18 cellular contexts compared by ENCODE assay signal in genomic region chr9:129206401-129206800, GRCh38. TPM values are rescaled to one million over a fixed set of nuclear protein-coding genes. Genes with fewer than 3 reads are reported as not detected.
DNase-seq lines count a peak whose midpoint lies in the region; ATAC-seq and TF ChIP-seq lines count a peak whose summit lies in the region.
"Had no signal": no experiment of that assay in that cellular context is flagged by ENCODE, and none has a peak within 500 bp of the region (broad histone marks: within the 10 kb centered on the region; RNA-seq: fewer than 3 reads in every experiment).

No MANE protein-coding gene starts in this region.

- H3K27ac ChIP-seq in IMR-90 (ENCODE audit: insufficient read depth, low read length) = no peak overlapping the region
- no peak overlapping the region for H3K27ac ChIP-seq in osteoblast (ENCODE audit: low read depth, low read length)
- no peak overlapping the region for H3K27ac ChIP-seq in sigmoid colon
- H3K27ac ChIP-seq in left lung = no peak overlapping the region

- no peak for TF ChIP-seq EP300 in sigmoid colon (IDR thresholded peaks at IDR 0.05)

- peaks cover 3% of the 10 kb centered on the region for H3K36me3 Mint-ChIP-seq in activated CD8-positive, alpha-beta T cell treated with anti-CD3 and anti-CD28 coated beads for 36 hours (ENCODE audit: low read depth)
- no peaks in the 10 kb centered on the region for H3K36me3 Mint-ChIP-seq in activated CD8-positive, alpha-beta T cell treated with anti-CD3 and anti-CD28 coated beads, Interleukin-2, amount 10 ng/mL, durations not matched to agents 7 days and 5 days (ENCODE audit: low read depth)
- peaks cover 2% of the 10 kb centered on the region for H3K36me3 Mint-ChIP-seq in activated naive CD8-positive, alpha-beta T cell treated with anti-CD3 and anti-CD28 coated beads for 36 hours
- H3K36me3 Mint-ChIP-seq: CD4-positive, alpha-beta memory T cell had no signal

- H3K9me3 ChIP-seq in IMR-90 (ENCODE audit: control insufficient read depth, insufficient read depth, low read length) (no peaks in the 10 kb centered on the region), osteoblast (ENCODE audit: low read depth, low read length) (no peaks in the 10 kb centered on the region), sigmoid colon (no peaks in the 10 kb centered on the region), left lung (no peaks in the 10 kb centered on the region)

- H3K4me1 Mint-ChIP-seq in activated CD8-positive, alpha-beta T cell treated with anti-CD3 and anti-CD28 coated beads for 36 hours (ENCODE audit: low read depth) = peaks cover 40% of the 10 kb centered on the region
- peaks cover 41% of the 10 kb centered on the region for H3K4me1 Mint-ChIP-seq in activated CD8-positive, alpha-beta T cell treated with anti-CD3 and anti-CD28 coated beads, Interleukin-2, amount 10 ng/mL, durations not matched to agents 7 days and 5 days (ENCODE audit: low read depth)
- peaks cover 30% of the 10 kb centered on the region for H3K4me1 Mint-ChIP-seq in activated naive CD8-positive, alpha-beta T cell treated with anti-CD3 and anti-CD28 coated beads for 36 hours

- H3K4ac ChIP-seq in IMR-90 (ENCODE audit: low read depth, low read length) = no peak overlapping the region

- no peak overlapping the region for H3K4me3 Mint-ChIP-seq in activated CD8-positive, alpha-beta T cell treated with anti-CD3 and anti-CD28 coated beads for 36 hours
- H3K4me3 Mint-ChIP-seq in activated CD8-positive, alpha-beta T cell treated with anti-CD3 and anti-CD28 coated beads, Interleukin-2, amount 10 ng/mL, durations not matched to agents 7 days and 5 days = no peak overlapping the region
- peak overlapping the region; percentile 22 for H3K4me3 Mint-ChIP-seq in activated naive CD8-positive, alpha-beta T cell treated with anti-CD3 and anti-CD28 coated beads for 36 hours
- H3K4me3 Mint-ChIP-seq: B cell had no signal

- peak overlapping the region; percentile 39 for H2AK9ac ChIP-seq in IMR-90 (replicated peaks; ENCODE audit: low read depth, low read length, poor library complexity)

- H3K9ac ChIP-seq in IMR-90 (ENCODE audit: low read depth, low read length) = no peak overlapping the region

- CTCF ChIA-PET in activated CD8-positive, alpha-beta T cell treated with anti-CD3 and anti-CD28 coated beads for 36 hours (lab: Charles Lee) = interaction anchor here (1.6 kb wide), 1 partner anchor 404 kb away, joined by 3 read pairs; no protein-coding TSS in a partner anchor
- CTCF ChIA-PET in activated CD8-positive, alpha-beta T cell treated with anti-CD3 and anti-CD28 coated beads, Interleukin-2, amount 10 ng/mL, durations not matched to agents 7 days and 5 days (lab: Charles Lee) = interaction anchor here (1.4 kb wide), 1 partner anchor 19 kb away, joined by 3 read pairs; no protein-coding TSS in a partner anchor
- CTCF ChIA-PET in IMR-90 (lab: Yijun Ruan, JAX) = no interaction called here

- H2BK15ac ChIP-seq in IMR-90 (ENCODE audit: low read depth, low read length) = no peak overlapping the region

- H4K20me1 ChIP-seq in IMR-90 (ENCODE audit: insufficient read depth, low read length) (no peaks in the 10 kb centered on the region), osteoblast (ENCODE audit: insufficient read depth, low read length) (no peaks in the 10 kb centered on the region)

- H2BK20ac ChIP-seq in IMR-90 (ENCODE audit: low read depth, low read length) = no peak overlapping the region

- no peaks in the 10 kb centered on the region for H3K27me3 ChIP-seq in IMR-90 (ENCODE audit: control insufficient read depth, insufficient read depth, low read length)
- H3K27me3 ChIP-seq in osteoblast (ENCODE audit: insufficient read depth, low read length) = no peaks in the 10 kb centered on the region
- H3K27me3 ChIP-seq in sigmoid colon = no peaks in the 10 kb centered on the region
- H3K27me3 ChIP-seq in left lung = no peaks in the 10 kb centered on the region

- H4K8ac ChIP-seq in IMR-90 (ENCODE audit: low read depth in 2 of 2, low read length in 2 of 2) = no peak overlapping the region

- no peaks in the 10 kb centered on the region for H3K36me3 ChIP-seq in IMR-90 (ENCODE audit: control insufficient read depth, insufficient read depth, low read length)
- no peaks in the 10 kb centered on the region for H3K36me3 ChIP-seq in osteoblast (ENCODE audit: insufficient read depth, low read length)
- H3K36me3 ChIP-seq in sigmoid colon = no peaks in the 10 kb centered on the region
- H3K36me3 ChIP-seq in left lung = no peaks in the 10 kb centered on the region

- H3K23ac ChIP-seq in IMR-90 (ENCODE audit: low read depth, low read length) = no peak overlapping the region

- no peaks in the 10 kb centered on the region for H3K79me2 ChIP-seq in osteoblast (ENCODE audit: insufficient read depth, low read length)

- no peak overlapping the region for H2AFZ ChIP-seq in IMR-90 (replicated peaks; ENCODE audit: low read length, poor library complexity)
- no peak overlapping the region for H2AFZ ChIP-seq in osteoblast (ENCODE audit: low read length)

- no peaks in the 10 kb centered on the region for H3K9me3 Mint-ChIP-seq in activated CD8-positive, alpha-beta T cell treated with anti-CD3 and anti-CD28 coated beads for 36 hours
- H3K9me3 Mint-ChIP-seq in activated CD8-positive, alpha-beta T cell treated with anti-CD3 and anti-CD28 coated beads, Interleukin-2, amount 10 ng/mL, durations not matched to agents 7 days and 5 days (ENCODE audit: insufficient read depth) = no peaks in the 10 kb centered on the region
- no peaks in the 10 kb centered on the region for H3K9me3 Mint-ChIP-seq in activated naive CD8-positive, alpha-beta T cell treated with anti-CD3 and anti-CD28 coated beads for 36 hours

- dilution Hi-C loops in IMR-90 (cut with HindIII; ENCODE audit: low sequenced_read_pairs, unreplicated experiment) = no loop called here

- 100% methylated on average over 1 of the region's 2 CpGs; no CpG with 5 or more reads in 1 of the 2 experiments for WGBS in IMR-90 (ENCODE audit: extremely low coverage in 2 of 2, insufficient read length in 1 of 2), 2 experiments
- 50 to 91% methylated on average over 2 of the region's 2 CpGs for WGBS in sigmoid colon, 2 donors

- H3K4me3 ChIP-seq in IMR-90 (ENCODE audit: insufficient read depth, low read depth, low read length) = no peak overlapping the region
- no peak overlapping the region for H3K4me3 ChIP-seq in osteoblast (ENCODE audit: insufficient read depth, low read length)
- no peak overlapping the region for H3K4me3 ChIP-seq in sigmoid colon
- no peak overlapping the region for H3K4me3 ChIP-seq in left lung

- peaks cover 0 to 3% of the 10 kb centered on the region in 2 experiments; a peak in 1 of 4 replicates for H3K79me1 ChIP-seq in IMR-90 (ENCODE audit: low read depth in 1 of 2, low read length in 2 of 2)

- no peak overlapping the region for H4K5ac ChIP-seq in IMR-90 (ENCODE audit: low read depth, low read length)

- intact Hi-C loops in activated CD8-positive, alpha-beta T cell treated with anti-CD3 and anti-CD28 coated beads for 36 hours (cut with micrococcal nuclease) = no loop called here
- intact Hi-C loops in IMR-90 (cut with micrococcal nuclease) = no loop called here
- intact Hi-C loops in sigmoid colon (cut with DNase I) = loop anchor here (10.0 kb wide), 1 partner anchor 48 kb away; no protein-coding TSS in a partner anchor
- intact Hi-C loops in left lung (cut with DNase I) = no loop called here

- H2AK5ac ChIP-seq in IMR-90 (ENCODE audit: low read depth, low read length) = no peak overlapping the region

- H3K18ac ChIP-seq in IMR-90 (ENCODE audit: low read depth, low read length) = no peak overlapping the region

- no peak for ATAC-seq in activated CD8-positive, alpha-beta T cell treated with anti-CD3 and anti-CD28 coated beads for 36 hours
- ATAC-seq in activated CD8-positive, alpha-beta T cell treated with anti-CD3 and anti-CD28 coated beads, Interleukin-2, amount 10 ng/mL, durations not matched to agents 7 days and 5 days = no peak
- ATAC-seq in IMR-90 (ENCODE audit: low read depth) = no peak
- ATAC-seq in left lung = no peak
- ATAC-seq in HG02981 (IDR thresholded peaks at IDR 0.05; ENCODE audit: unreplicated experiment) = no peak

- TF ChIP-seq POLR2A in IMR-90 (IDR thresholded peaks at IDR 0.05; ENCODE audit: low read depth, low read length) (no peak), sigmoid colon (IDR thresholded peaks at IDR 0.05) (no peak)

- no peak overlapping the region for H3K14ac ChIP-seq in IMR-90 (replicated peaks; ENCODE audit: low read depth, low read length)

- H3K56ac ChIP-seq in IMR-90 (ENCODE audit: extremely low read depth, insufficient read depth, low read length) = no peak overlapping the region

- peak overlapping the region; percentile 75 for H3K27ac Mint-ChIP-seq in activated CD8-positive, alpha-beta T cell treated with anti-CD3 and anti-CD28 coated beads for 36 hours
- no peak overlapping the region for H3K27ac Mint-ChIP-seq in activated CD8-positive, alpha-beta T cell treated with anti-CD3 and anti-CD28 coated beads, Interleukin-2, amount 10 ng/mL, durations not matched to agents 7 days and 5 days
- H3K27ac Mint-ChIP-seq in activated naive CD8-positive, alpha-beta T cell treated with anti-CD3 and anti-CD28 coated beads for 36 hours = peak overlapping the region; percentile 61
- H3K27ac Mint-ChIP-seq: B cell had no signal

- no TSS peak for BruUV-seq in IMR-90 (replicated peaks; lab: Mats Ljungman, UMichigan)

- TF ChIP-seq RAD21 in IMR-90 (IDR thresholded peaks at IDR 0.05; ENCODE audit: low read length) = no peak

- H3K4me1 ChIP-seq in IMR-90 (ENCODE audit: control insufficient read depth, insufficient read depth, low read length) = no peaks in the 10 kb centered on the region; the same call in 1 of the 2 replicates
- peaks cover 3% of the 10 kb centered on the region for H3K4me1 ChIP-seq in osteoblast (ENCODE audit: insufficient read depth, low read length)
- peaks cover 0 to 7% (median 3%) of the 10 kb centered on the region in 4 donors for H3K4me1 ChIP-seq in sigmoid colon
- H3K4me1 ChIP-seq in left lung = peaks cover 0 to 15% of the 10 kb centered on the region in 2 donors

- no peaks in the 10 kb centered on the region for H3K9me1 ChIP-seq in IMR-90 (ENCODE audit: insufficient read depth, low read length)

- in situ Hi-C loops in IMR-90 (cut with MboI; ENCODE audit: low sequenced_read_pairs) = no loop called here

- DNase-seq in activated CD8-positive, alpha-beta T cell treated with anti-CD3 and anti-CD28 coated beads for 36 hours = no peak
- no peak for DNase-seq in activated CD8-positive, alpha-beta T cell treated with anti-CD3 and anti-CD28 coated beads, Interleukin-2, amount 10 ng/mL, durations not matched to agents 7 days and 5 days
- DNase-seq in IMR-90 = no peak
- DNase-seq in activated naive CD8-positive, alpha-beta T cell treated with anti-CD3 and anti-CD28 coated beads for 36 hours = no peak
- peak; percentile 37 for DNase-seq in osteoblast (ENCODE audit: insufficient read length, low spot score, missing footprints)
- no peak for DNase-seq in sigmoid colon
- no peak for DNase-seq in left lung
- DNase-seq: ACHN, DMS 273 treated with DMSO at 0.1 percent for 48 hours, EL, H7, Karpas-422, NCI-H1105 treated with DMSO at 0.1 percent for 48 hours, NCI-H187 treated with DMSO at 0.1 percent for 48 hours, NCI-H446 had no signal

- H2BK120ac ChIP-seq in IMR-90 (ENCODE audit: low read depth, low read length) = no peak overlapping the region

- no peak overlapping the region for H4K91ac ChIP-seq in IMR-90 (ENCODE audit: insufficient read depth, low read depth, low read length)

- no peak for TF ChIP-seq CTCF in activated CD8-positive, alpha-beta T cell treated with anti-CD3 and anti-CD28 coated beads for 36 hours (IDR thresholded peaks at IDR 0.05)
- no peak for TF ChIP-seq CTCF in IMR-90 (conservative IDR thresholded peaks at IDR 0.05; ENCODE audit: low read depth, low read length)
- TF ChIP-seq CTCF in osteoblast (IDR thresholded peaks at IDR 0.05; ENCODE audit: extremely low read depth, low read depth, low read length) = no peak
- no peak for TF ChIP-seq CTCF in sigmoid colon (IDR thresholded peaks at IDR 0.05)
- TF ChIP-seq CTCF in left lung (IDR thresholded peaks at IDR 0.05) = no peak

- no peak overlapping the region for H2BK5ac ChIP-seq in IMR-90 (ENCODE audit: low read depth, low read length, poor library complexity, severe bottlenecking)

- POLR2A ChIA-PET in activated CD8-positive, alpha-beta T cell treated with anti-CD3 and anti-CD28 coated beads for 36 hours (lab: Charles Lee) = no interaction called here
- POLR2A ChIA-PET in activated CD8-positive, alpha-beta T cell treated with anti-CD3 and anti-CD28 coated beads, Interleukin-2, amount 10 ng/mL, durations not matched to agents 7 days and 5 days (lab: Charles Lee) = interaction anchor here (1.3 kb wide), 1 partner anchor 15 kb away, joined by 3 read pairs; no protein-coding TSS in a partner anchor
- POLR2A ChIA-PET in IMR-90 (lab: Charles Lee; ENCODE audit: unreplicated experiment) = no interaction called here

- no peaks in the 10 kb centered on the region for H3K27me3 Mint-ChIP-seq in activated CD8-positive, alpha-beta T cell treated with anti-CD3 and anti-CD28 coated beads for 36 hours
- no peaks in the 10 kb centered on the region for H3K27me3 Mint-ChIP-seq in activated CD8-positive, alpha-beta T cell treated with anti-CD3 and anti-CD28 coated beads, Interleukin-2, amount 10 ng/mL, durations not matched to agents 7 days and 5 days (ENCODE audit: low read depth)
- no peaks in the 10 kb centered on the region for H3K27me3 Mint-ChIP-seq in activated naive CD8-positive, alpha-beta T cell treated with anti-CD3 and anti-CD28 coated beads for 36 hours
- H3K27me3 Mint-ChIP-seq: B cell; CD4-positive, alpha-beta memory T cell had no signal

- H3K4me2 ChIP-seq in IMR-90 (ENCODE audit: low read depth, low read length) (no peak overlapping the region), osteoblast (ENCODE audit: insufficient read depth, low read length) (no peak overlapping the region)

RNA-seq across cellular contexts. Expression of gene IER5L, which starts 28.3 kb away (rescaled TPM):
- total RNA-seq in activated CD8-positive, alpha-beta T cell treated with anti-CD3 and anti-CD28 coated beads for 36 hours = 1 to 10 TPM; 3.7 to 4.1 TPM
- total RNA-seq in activated CD8-positive, alpha-beta T cell treated with anti-CD3 and anti-CD28 coated beads, Interleukin-2, amount 10 ng/mL, durations not matched to agents 7 days and 5 days = 1 to 10 TPM; 6.0 to 6.1 TPM
- total RNA-seq in IMR-90 (2012; rRNA removed) = 12.5 and 14.4 TPM in 2 replicates
- 13.4 and 21.0 TPM in 2 replicates for polyA plus RNA-seq in IMR-90 (2012; rRNA removed)
- 12.4 and 35.8 TPM in 2 replicates for polyA plus RNA-seq in IMR-90 (2012; cell fraction: cytosol; rRNA removed)
- polyA plus RNA-seq in IMR-90 (2012; cell fraction: nucleus; rRNA removed; ENCODE audit: low replicate concordance) = 13.1 and 28.4 TPM in 2 replicates
- 1 to 10 TPM; 1.1 to 1.2 TPM for total RNA-seq in activated naive CD8-positive, alpha-beta T cell treated with anti-CD3 and anti-CD28 coated beads for 36 hours
- 86.1 and 104 TPM in 2 replicates for total RNA-seq in osteoblast
- total RNA-seq in sigmoid colon = 10 to 100 TPM in 2 of 4 donors, 1 to 10 TPM in 2; 4.4 to 17.4 (median 10.2) TPM
- 1 to 10 TPM; 2.3 to 6.7 (median 6.0) TPM for polyA plus RNA-seq in sigmoid colon
- 10 to 100 TPM; 17.9 to 21.4 TPM for total RNA-seq in left lung
